Comparison of ENCODE assay signal across 9 cellular contexts in the genomic region with DNA sequence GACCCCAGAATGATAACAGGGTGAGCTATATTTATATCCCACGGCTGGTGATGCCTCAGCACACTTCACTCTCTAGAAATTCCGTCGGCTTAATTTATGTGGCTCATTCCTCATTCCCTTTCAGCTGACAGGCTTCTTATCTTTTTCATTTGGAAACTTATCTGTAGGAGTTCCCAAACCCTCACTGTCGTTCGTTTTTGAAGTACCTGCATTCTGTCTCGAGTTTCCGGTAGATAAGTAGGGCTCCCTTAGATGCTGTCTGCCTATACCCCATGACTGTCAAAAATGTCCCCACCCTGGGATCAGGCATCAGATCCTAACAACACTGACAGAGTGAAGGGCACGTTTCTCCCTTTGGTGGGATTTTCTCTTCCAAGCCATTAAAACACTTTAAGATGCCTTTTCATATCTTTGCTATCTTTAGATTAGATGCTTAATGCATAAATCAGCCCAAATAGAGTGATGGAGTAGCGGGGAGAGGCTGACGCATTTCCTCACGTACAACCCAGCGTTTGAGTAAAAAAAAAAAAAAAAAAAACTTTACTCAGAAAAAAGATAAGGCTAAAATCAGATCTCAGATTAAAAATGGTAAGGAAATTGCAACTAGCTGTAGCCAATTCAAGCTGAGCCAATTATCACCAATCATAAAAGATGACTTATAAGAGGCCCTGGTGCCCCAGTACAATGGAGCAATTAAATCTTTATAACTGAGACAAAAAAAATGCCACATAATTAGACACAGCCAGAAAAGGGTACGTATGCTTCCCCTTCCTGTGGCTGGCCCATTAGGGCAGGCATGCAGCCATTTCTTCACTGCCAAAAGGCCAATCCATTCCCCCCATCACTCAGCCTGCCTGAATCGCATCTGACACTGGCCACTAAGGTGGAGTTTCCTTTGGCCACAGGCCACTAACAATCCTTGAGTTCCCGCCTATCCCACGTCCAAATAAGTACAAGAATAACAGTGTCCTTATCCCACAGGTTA. TPM values are rescaled to one million over a fixed set of nuclear protein-coding genes. Genes with fewer than 3 reads are reported as not detected.
A peak's percentile ranks its signal among the peaks of the same experiment; 100 is the strongest.
DNase-seq lines count a peak whose midpoint lies in the region; TF ChIP-seq lines count a peak whose summit lies in the region.
"Had no signal": no experiment of that assay in that cellular context is flagged by ENCODE, and none has a peak within 500 bp of the region (broad histone marks: within the 10 kb centered on the region; RNA-seq: fewer than 3 reads in every experiment).

No MANE protein-coding gene starts in this region.

- H3K4me1 Mint-ChIP-seq in dendritic cell treated with granulocyte-macrophage colony-stimulating factor and Interleukin-4, amounts not matched to agents 40 ng/mL and 50 ng/mL, for 4 days (ENCODE audit: low read depth) = peaks cover 58% of the 10 kb centered on the region

- intact Hi-C loops in dendritic cell treated with granulocyte-macrophage colony-stimulating factor and Interleukin-4, amounts not matched to agents 40 ng/mL and 50 ng/mL, for 4 days (cut with micrococcal nuclease) = no loop called here

- H3K36me3 ChIP-seq in smooth muscle cell (ENCODE audit: low read depth) = no peaks in the 10 kb centered on the region
- H3K36me3 ChIP-seq: HAP-1 had no signal

- H3K9me3 Mint-ChIP-seq in dendritic cell treated with granulocyte-macrophage colony-stimulating factor and Interleukin-4, amounts not matched to agents 40 ng/mL and 50 ng/mL, for 4 days = no peaks in the 10 kb centered on the region

- H3K27ac ChIP-seq in smooth muscle cell (ENCODE audit: low read depth) = peak overlapping the region; percentile 15

- H3K27me3 ChIP-seq in smooth muscle cell (ENCODE audit: low read depth) = no peaks in the 10 kb centered on the region

- no peaks in the 10 kb centered on the region for H3K79me2 ChIP-seq in smooth muscle cell (ENCODE audit: low read depth)

- no peak overlapping the region for H3K9ac ChIP-seq in smooth muscle cell (ENCODE audit: low read depth)

- H4K20me1 ChIP-seq in smooth muscle cell (ENCODE audit: low read depth) = no peaks in the 10 kb centered on the region

- H3K27ac Mint-ChIP-seq in dendritic cell treated with granulocyte-macrophage colony-stimulating factor and Interleukin-4, amounts not matched to agents 40 ng/mL and 50 ng/mL, for 4 days = peak overlapping the region; percentile 33

- H2AFZ ChIP-seq in smooth muscle cell (ENCODE audit: low read depth) = no peak overlapping the region

- 38% methylated on average over 16 of the region's 16 CpGs for WGBS in smooth muscle cell (ENCODE audit: low lambda C conversion rate)

- no peak overlapping the region for H3K4me3 Mint-ChIP-seq in dendritic cell treated with granulocyte-macrophage colony-stimulating factor and Interleukin-4, amounts not matched to agents 40 ng/mL and 50 ng/mL, for 4 days

- no peak overlapping the region for H3K4me3 ChIP-seq in smooth muscle cell
- H3K4me3 ChIP-seq: HAP-1 had no signal

- no peaks in the 10 kb centered on the region for H3F3A ChIP-seq in smooth muscle cell (ENCODE audit: low read depth)

- H3K4me2 ChIP-seq in smooth muscle cell = peak overlapping the region; percentile 75

- H3K27me3 Mint-ChIP-seq in dendritic cell treated with granulocyte-macrophage colony-stimulating factor and Interleukin-4, amounts not matched to agents 40 ng/mL and 50 ng/mL, for 4 days = no peaks in the 10 kb centered on the region

- H3K9me3 ChIP-seq in smooth muscle cell (replicated peaks; ENCODE audit: low read depth) = no peaks in the 10 kb centered on the region
- H3K9me3 ChIP-seq: HAP-1 had no signal

- H3K36me3 Mint-ChIP-seq in dendritic cell treated with granulocyte-macrophage colony-stimulating factor and Interleukin-4, amounts not matched to agents 40 ng/mL and 50 ng/mL, for 4 days (ENCODE audit: low read depth) = peaks cover 81% of the 10 kb centered on the region

- DNase-seq in NCI-H1417 (lab: John Stamatoyannopoulos, UW) (peak in 2 of 3 experiments; percentile 14 to 64), NCI-H1417 treated with DMSO at 0.1 percent for 48 hours (lab: John Stamatoyannopoulos, UW) (no peak), NCI-H226 (peak; percentile 93), smooth muscle cell (lab: John Stamatoyannopoulos, UW; ENCODE audit: unreplicated experiment) (no peak), OCI-M1 (lab: John Stamatoyannopoulos, UW) (no peak), C1 segment of cervical spinal cord (lab: John Stamatoyannopoulos, UW) (no peak), NCI-H345 treated with DMSO at 0.1 percent for 48 hours (lab: John Stamatoyannopoulos, UW; ENCODE audit: unreplicated experiment) (no peak)

- peaks cover 5% of the 10 kb centered on the region for H3K4me1 ChIP-seq in smooth muscle cell (ENCODE audit: low read depth)
- H3K4me1 ChIP-seq: HAP-1 had no signal

- TF ChIP-seq CTCF in smooth muscle cell (IDR thresholded peaks at IDR 0.05; ENCODE audit: borderline replicate concordance, insufficient read depth, poor library complexity, severe bottlenecking) = no peak

RNA-seq across cellular contexts. Expression of a gene that starts 45.1 kb away (rescaled TPM):
- 35.6 and 37.7 TPM in 2 replicates for total RNA-seq in smooth muscle cell
- polyA plus RNA-seq in smooth muscle cell = 21.7 and 22.8 TPM in 2 replicates

Comparison
In these comparisons a context has a peak if more than half of its experiments do, and no peak if none do; other contexts are left out.
1. DNase-seq: peak in NCI-H1417 (2 of 3) and NCI-H226 (single experiment); none in NCI-H1417 treated with DMSO at 0.1 percent for 48 hours (single experiment), smooth muscle cell (single experiment), OCI-M1 (single experiment), C1 segment of cervical spinal cord (0 of 14) and NCI-H345 treated with DMSO at 0.1 percent for 48 hours (single experiment).